In genomic region chr7:50792342-50793114, GRCh38 we compare ENCODE assay signal across 8 cellular contexts. TPM values are rescaled to one million over a fixed set of nuclear protein-coding genes. Genes with fewer than 3 reads are reported as not detected.
A peak's percentile ranks its signal among the peaks of the same experiment; 100 is the strongest.
DNase-seq lines count a peak whose midpoint lies in the region; ATAC-seq and TF ChIP-seq lines count a peak whose summit lies in the region.

No MANE protein-coding gene starts in this region.

- H3K27ac ChIP-seq in spleen, result peak overlapping the region in 7 of 8 donors; percentile 36 to 88 (median 76)

- TF ChIP-seq POLR2A in spleen (IDR thresholded peaks at IDR 0.05), result no peak

- H3K27me3 Mint-ChIP-seq in MCF 10A (ENCODE audit: insufficient read depth, unreplicated experiment), result no peaks in the 10 kb centered on the region

- no peaks in the 10 kb centered on the region for H3K9me3 Mint-ChIP-seq in MCF 10A (ENCODE audit: unreplicated experiment)

- peaks cover 7% of the 10 kb centered on the region for H3K36me3 Mint-ChIP-seq in MCF 10A (ENCODE audit: insufficient read depth, unreplicated experiment)

- H3K9me3 ChIP-seq in spleen, result peaks cover 0 to 18% (median 4%) of the 10 kb centered on the region in 8 donors

- intact Hi-C loops in MCF 10A (cut with micrococcal nuclease), result loop anchor here (2.0 to 5.0 kb wide), 4 partner anchors 170 to 350 kb away; no protein-coding TSS in a partner anchor
- intact Hi-C loops in spleen (cut with DNase I; ENCODE audit: low total_unique reads), result no loop called here

- POLR2A ChIA-PET in MCF 10A (lab: Yijun Ruan, JAX), result interaction anchor here (0.7 to 1.2 kb wide), 7 partner anchors 8 to 462 kb away, joined by 3 to 4 read pairs (median 3); no protein-coding TSS in a partner anchor

- CTCF ChIA-PET in MCF 10A (lab: Yijun Ruan, JAX), result no interaction called here

- TF ChIP-seq CTCF in MCF 10A (IDR thresholded peaks at IDR 0.05; ENCODE audit: unreplicated experiment), result no peak
- no peak for TF ChIP-seq CTCF in spleen (IDR thresholded peaks at IDR 0.05 in 8 of 11, conservative IDR thresholded peaks at IDR 0.05 in 3 of 11)

- peaks cover 0 to 52% (median 0%) of the 10 kb centered on the region in 7 donors for H3K27me3 ChIP-seq in spleen (replicated peaks in 1 of 7)

- peak overlapping the region; percentile 49 to 74 (median 56) for H3K4me3 ChIP-seq in spleen

- WGBS in spleen, 5 donors, result 1 to 6% (median 2%) methylated on average over 44 to 91 of the region's 91 CpGs

- peak overlapping the region; percentile 84 for H3K4me3 Mint-ChIP-seq in MCF 10A (ENCODE audit: unreplicated experiment)

- peaks cover 0 to 43% (median 22%) of the 10 kb centered on the region in 6 donors for H3K4me1 ChIP-seq in spleen

- H3K4me1 Mint-ChIP-seq in MCF 10A (ENCODE audit: insufficient read depth, unreplicated experiment), result peaks cover 13% of the 10 kb centered on the region

- peak overlapping the region; percentile 64 for H3K27ac Mint-ChIP-seq in MCF 10A (ENCODE audit: low read depth, unreplicated experiment)

- BruUV-seq in MCF 10A (replicated peaks; lab: Mats Ljungman, UMichigan), result no TSS peak

- DNase-seq in DMS153 treated with DMSO at 0.1 percent for 48 hours (lab: John Stamatoyannopoulos, UW; ENCODE audit: unreplicated experiment) (peak; percentile 37), DMS153 (lab: John Stamatoyannopoulos, UW) (no peak), OCI-M1 (lab: John Stamatoyannopoulos, UW) (peak; percentile 79), MCF 10A (ENCODE audit: unreplicated experiment) (peak; percentile 61), iris pigment epithelial cell (ENCODE audit: low read depth) (peak; percentile 75), spleen (peak; percentile 81), HPDE6-E6E7 (ENCODE audit: extremely low spot score) (no peak)

- ATAC-seq in HG03342 (IDR thresholded peaks at IDR 0.05; ENCODE audit: unreplicated experiment), result no peak

- H3K36me3 ChIP-seq in spleen, result no peaks in the 10 kb centered on the region

RNA-seq across cellular contexts. Expression of gene GRB10, which starts 9.8 kb away (rescaled TPM):
- total RNA-seq in MCF 10A (2022) (68.2 and 71.3 TPM in 2 replicates), spleen (100 to 1,000 TPM in 6 of 7 donors, 10 to 100 TPM in 1; 80.4 to 159 (median 130) TPM)
- 10 to 100 TPM; 11.3 to 31.1 (median 23.2) TPM for polyA plus RNA-seq in spleen

Comparison
In these comparisons a context has a peak if more than half of its experiments do, and no peak if none do; other contexts are left out.
1. DNase-seq: peak in DMS153 treated with DMSO at 0.1 percent for 48 hours (single experiment), OCI-M1 (single experiment), MCF 10A (single experiment), iris pigment epithelial cell (single experiment) and spleen (single experiment); none in DMS153 (single experiment) and HPDE6-E6E7 (single experiment).